1 cellular context compared by ENCODE assay signal in the genomic region with DNA sequence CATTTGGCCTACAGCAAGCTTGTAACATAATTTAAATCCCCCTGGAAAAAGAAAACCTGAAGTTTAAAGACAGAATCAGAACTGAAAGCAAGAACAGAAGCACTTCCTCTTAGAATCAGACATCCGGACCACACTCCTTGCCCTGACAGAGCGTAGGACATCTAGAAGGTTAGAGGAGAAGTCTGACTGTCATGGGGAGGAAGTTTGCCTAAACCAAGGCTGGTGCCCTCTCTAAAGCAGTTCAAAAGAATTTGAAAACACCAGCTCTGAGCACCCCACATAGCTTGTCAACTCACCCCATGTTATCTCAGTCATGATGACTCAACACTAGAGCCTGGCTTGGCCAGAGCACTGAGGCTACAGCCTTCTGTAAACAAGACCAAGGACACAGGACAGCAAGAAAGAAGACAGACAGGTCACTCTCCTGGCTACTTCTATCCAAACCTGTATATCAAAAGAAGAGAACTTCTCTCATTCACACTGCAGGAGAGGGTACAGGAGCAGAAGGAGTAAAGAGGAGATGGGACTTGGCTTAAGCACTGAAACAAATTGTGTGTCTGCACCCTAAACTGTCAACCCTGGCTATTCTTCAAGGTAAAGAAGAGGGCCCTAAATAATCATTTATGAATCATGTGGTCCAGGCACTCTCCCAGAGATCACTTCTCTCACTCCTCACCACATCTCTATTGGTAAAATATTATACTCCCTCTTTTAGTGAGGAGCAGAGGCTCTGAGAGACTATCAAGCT.
A peak's percentile ranks its signal among the peaks of the same experiment; 100 is the strongest.
TF ChIP-seq lines count a peak whose summit lies in the region.

No MANE protein-coding gene starts in this region.

TF ChIP-seq in K562, 482 proteins besides CTCF, POLR2A, EP300 and RAD21 (continued from another document and continues in another):
- TF ChIP-seq ZNF584 (CRISPR knock-in tag; IDR thresholded peaks at IDR 0.05; ENCODE audit: low read depth) (peak; percentile 58; the same call in 1 of the 2 replicates), STAT5B (CRISPR knock-in tag; IDR thresholded peaks at IDR 0.05) (no peak), MAZ (CRISPR knock-in tag; conservative IDR thresholded peaks at IDR 0.05 in 1 of 2, IDR thresholded peaks at IDR 0.05 in 1 of 2) (0 out of 4 replicates have a peak, but pooled peaks of 1 of the 2 experiments have one; percentile 27), JUN (IDR thresholded peaks at IDR 0.05; ENCODE audit: borderline replicate concordance, low read depth, low read length) (peak; percentile 79; the same call in 1 of the 2 replicates), JUN (CRISPR knock-in tag; IDR thresholded peaks at IDR 0.05; ENCODE audit: borderline replicate concordance) (no peak), ZNF316 (IDR thresholded peaks at IDR 0.05) (peak; percentile 91), ETV1 (tag; conservative IDR thresholded peaks at IDR 0.05; ENCODE audit: low read depth) (peak; percentile 63), DMBX1 (CRISPR knock-in tag; IDR thresholded peaks at IDR 0.05; ENCODE audit: borderline replicate concordance) (peak; percentile 29; the same call in 1 of the 2 replicates), MAFK (IDR thresholded peaks at IDR 0.05; ENCODE audit: low read length) (peak; percentile 86), ZEB2 (IDR thresholded peaks at IDR 0.05) (peak; percentile 55; the same call in 1 of the 2 replicates), XRCC5 (IDR thresholded peaks at IDR 0.05; ENCODE audit: low read depth, low read length) (no peak), L3MBTL2 (IDR thresholded peaks at IDR 0.05) (peak; percentile 41; the same call in 1 of the 2 replicates), ATF7 (IDR thresholded peaks at IDR 0.05) (peak; percentile 49; the same call in 1 of the 2 replicates), ARID1B (IDR thresholded peaks at IDR 0.05) (peak; percentile 81), FOXK1 (CRISPR knock-in tag; IDR thresholded peaks at IDR 0.05; ENCODE audit: borderline replicate concordance) (no peak), DPF2 (IDR thresholded peaks at IDR 0.05) (peak; percentile 93), NCOR1 (IDR thresholded peaks at IDR 0.05) (0 out of 2 replicates have a peak, but pooled peaks have one; percentile 11), MECOM (CRISPR knock-in tag; IDR thresholded peaks at IDR 0.05) (peak; percentile 83; the same call in 1 of the 2 replicates), EP400 (IDR thresholded peaks at IDR 0.05) (peak; percentile 33; the same call in 1 of the 2 replicates), YY1 (IDR thresholded peaks at IDR 0.05; ENCODE audit: borderline replicate concordance in 1 of 3, control insufficient read depth in 1 of 3, extremely low read depth in 1 of 3, insufficient read depth in 3 of 3, insufficient read length in 1 of 3, insufficient replicate concordance in 2 of 3, low read depth in 1 of 3, low read length in 2 of 3) (peak in 1 of 3 experiments; percentile 16), ESRRA (IDR thresholded peaks at IDR 0.05; ENCODE audit: borderline replicate concordance, low read depth) (peak; percentile 57; the same call in 1 of the 2 replicates), ARNT (IDR thresholded peaks at IDR 0.05) (0 out of 4 replicates have a peak, but pooled peaks of 1 of the 2 experiments have one; percentile 29), RCOR1 (IDR thresholded peaks at IDR 0.05; ENCODE audit: borderline replicate concordance in 1 of 2, low read depth in 2 of 2, low read length in 2 of 2) (peak in 1 of 2 experiments; percentile 38; a peak in 1 of 4 replicates), TEAD4 (IDR thresholded peaks at IDR 0.05; ENCODE audit: low read length) (0 out of 2 replicates have a peak, but pooled peaks have one; percentile 19), TEAD4 (CRISPR knock-in tag; IDR thresholded peaks at IDR 0.05; ENCODE audit: borderline replicate concordance) (no peak), BHLHE40 (IDR thresholded peaks at IDR 0.05; ENCODE audit: low read length) (0 out of 2 replicates have a peak, but pooled peaks have one; percentile 19), NBN (IDR thresholded peaks at IDR 0.05; ENCODE audit: low read depth) (0 out of 2 replicates have a peak, but pooled peaks have one; percentile 33), SUPT5H (IDR thresholded peaks at IDR 0.05) (0 out of 2 replicates have a peak, but pooled peaks have one; percentile 40), TAF9B (IDR thresholded peaks at IDR 0.05; ENCODE audit: partially characterized antibody) (peak; percentile 22), ZNF766 (CRISPR knock-in tag; conservative IDR thresholded peaks at IDR 0.05) (peak; percentile 60; the same call in 1 of the 2 replicates), RUNX1 (IDR thresholded peaks at IDR 0.05; ENCODE audit: low read depth) (no peak), ELF2 (CRISPR knock-in tag; IDR thresholded peaks at IDR 0.05) (no peak), GABPA (tag; conservative IDR thresholded peaks at IDR 0.05; ENCODE audit: low read depth) (peak; percentile 40; the same call in 1 of the 2 replicates), SMARCE1 (IDR thresholded peaks at IDR 0.05) (peak; percentile 91), SMARCC2 (IDR thresholded peaks at IDR 0.05; ENCODE audit: low read depth) (peak; percentile 75; the same call in 1 of the 2 replicates), FOXK2 (conservative IDR thresholded peaks at IDR 0.05 in 1 of 2, IDR thresholded peaks at IDR 0.05 in 1 of 2; ENCODE audit: low read depth in 2 of 2) (peak; percentile 96), MAFG (tag; conservative IDR thresholded peaks at IDR 0.05) (peak; percentile 88), MAFF (IDR thresholded peaks at IDR 0.05; ENCODE audit: low read length) (peak; percentile 90), RBBP5 (IDR thresholded peaks at IDR 0.05; ENCODE audit: borderline replicate concordance, insufficient read depth, low read length, poor library complexity, severe bottlenecking) (peak; percentile 48), SPI1 (IDR thresholded peaks at IDR 0.05; ENCODE audit: borderline replicate concordance, low read depth, low read length) (peak; percentile 89), ZKSCAN1 (IDR thresholded peaks at IDR 0.05; ENCODE audit: low read depth, low read length) (no peak), TRIM24 (IDR thresholded peaks at IDR 0.05) (peak in 1 of 2 experiments; percentile 58; a peak in 3 of 4 replicates), FOXA3 (CRISPR knock-in tag; conservative IDR thresholded peaks at IDR 0.05 in 1 of 2, IDR thresholded peaks at IDR 0.05 in 1 of 2) (peak; percentile 90 to 97), ATF1 (CRISPR knock-in tag; IDR thresholded peaks at IDR 0.05) (no peak), ATF1 (tag; IDR thresholded peaks at IDR 0.05) (peak; percentile 46; the same call in 1 of the 2 replicates), FOXJ2 (tag; IDR thresholded peaks at IDR 0.05) (peak; percentile 87)
- TF ChIP-seq, protein P1, sequence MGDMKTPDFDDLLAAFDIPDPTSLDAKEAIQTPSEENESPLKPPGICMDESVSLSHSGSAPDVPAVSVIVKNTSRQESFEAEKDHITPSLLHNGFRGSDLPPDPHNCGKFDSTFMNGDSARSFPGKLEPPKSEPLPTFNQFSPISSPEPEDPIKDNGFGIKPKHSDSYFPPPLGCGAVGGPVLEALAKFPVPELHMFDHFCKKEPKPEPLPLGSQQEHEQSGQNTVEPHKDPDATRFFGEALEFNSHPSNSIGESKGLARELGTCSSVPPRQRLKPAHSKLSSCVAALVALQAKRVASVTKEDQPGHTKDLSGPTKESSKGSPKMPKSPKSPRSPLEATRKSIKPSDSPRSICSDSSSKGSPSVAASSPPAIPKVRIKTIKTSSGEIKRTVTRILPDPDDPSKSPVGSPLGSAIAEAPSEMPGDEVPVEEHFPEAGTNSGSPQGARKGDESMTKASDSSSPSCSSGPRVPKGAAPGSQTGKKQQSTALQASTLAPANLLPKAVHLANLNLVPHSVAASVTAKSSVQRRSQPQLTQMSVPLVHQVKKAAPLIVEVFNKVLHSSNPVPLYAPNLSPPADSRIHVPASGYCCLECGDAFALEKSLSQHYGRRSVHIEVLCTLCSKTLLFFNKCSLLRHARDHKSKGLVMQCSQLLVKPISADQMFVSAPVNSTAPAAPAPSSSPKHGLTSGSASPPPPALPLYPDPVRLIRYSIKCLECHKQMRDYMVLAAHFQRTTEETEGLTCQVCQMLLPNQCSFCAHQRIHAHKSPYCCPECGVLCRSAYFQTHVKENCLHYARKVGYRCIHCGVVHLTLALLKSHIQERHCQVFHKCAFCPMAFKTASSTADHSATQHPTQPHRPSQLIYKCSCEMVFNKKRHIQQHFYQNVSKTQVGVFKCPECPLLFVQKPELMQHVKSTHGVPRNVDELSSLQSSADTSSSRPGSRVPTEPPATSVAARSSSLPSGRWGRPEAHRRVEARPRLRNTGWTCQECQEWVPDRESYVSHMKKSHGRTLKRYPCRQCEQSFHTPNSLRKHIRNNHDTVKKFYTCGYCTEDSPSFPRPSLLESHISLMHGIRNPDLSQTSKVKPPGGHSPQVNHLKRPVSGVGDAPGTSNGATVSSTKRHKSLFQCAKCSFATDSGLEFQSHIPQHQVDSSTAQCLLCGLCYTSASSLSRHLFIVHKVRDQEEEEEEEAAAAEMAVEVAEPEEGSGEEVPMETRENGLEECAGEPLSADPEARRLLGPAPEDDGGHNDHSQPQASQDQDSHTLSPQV (IDR thresholded peaks at IDR 0.05) = peak; percentile 93
- TF ChIP-seq, protein P2, sequence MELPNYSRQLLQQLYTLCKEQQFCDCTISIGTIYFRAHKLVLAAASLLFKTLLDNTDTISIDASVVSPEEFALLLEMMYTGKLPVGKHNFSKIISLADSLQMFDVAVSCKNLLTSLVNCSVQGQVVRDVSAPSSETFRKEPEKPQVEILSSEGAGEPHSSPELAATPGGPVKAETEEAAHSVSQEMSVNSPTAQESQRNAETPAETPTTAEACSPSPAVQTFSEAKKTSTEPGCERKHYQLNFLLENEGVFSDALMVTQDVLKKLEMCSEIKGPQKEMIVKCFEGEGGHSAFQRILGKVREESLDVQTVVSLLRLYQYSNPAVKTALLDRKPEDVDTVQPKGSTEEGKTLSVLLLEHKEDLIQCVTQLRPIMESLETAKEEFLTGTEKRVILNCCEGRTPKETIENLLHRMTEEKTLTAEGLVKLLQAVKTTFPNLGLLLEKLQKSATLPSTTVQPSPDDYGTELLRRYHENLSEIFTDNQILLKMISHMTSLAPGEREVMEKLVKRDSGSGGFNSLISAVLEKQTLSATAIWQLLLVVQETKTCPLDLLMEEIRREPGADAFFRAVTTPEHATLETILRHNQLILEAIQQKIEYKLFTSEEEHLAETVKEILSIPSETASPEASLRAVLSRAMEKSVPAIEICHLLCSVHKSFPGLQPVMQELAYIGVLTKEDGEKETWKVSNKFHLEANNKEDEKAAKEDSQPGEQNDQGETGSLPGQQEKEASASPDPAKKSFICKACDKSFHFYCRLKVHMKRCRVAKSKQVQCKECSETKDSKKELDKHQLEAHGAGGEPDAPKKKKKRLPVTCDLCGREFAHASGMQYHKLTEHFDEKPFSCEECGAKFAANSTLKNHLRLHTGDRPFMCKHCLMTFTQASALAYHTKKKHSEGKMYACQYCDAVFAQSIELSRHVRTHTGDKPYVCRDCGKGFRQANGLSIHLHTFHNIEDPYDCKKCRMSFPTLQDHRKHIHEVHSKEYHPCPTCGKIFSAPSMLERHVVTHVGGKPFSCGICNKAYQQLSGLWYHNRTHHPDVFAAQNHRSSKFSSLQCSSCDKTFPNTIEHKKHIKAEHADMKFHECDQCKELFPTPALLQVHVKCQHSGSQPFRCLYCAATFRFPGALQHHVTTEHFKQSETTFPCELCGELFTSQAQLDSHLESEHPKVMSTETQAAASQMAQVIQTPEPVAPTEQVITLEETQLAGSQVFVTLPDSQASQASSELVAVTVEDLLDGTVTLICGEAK (IDR thresholded peaks at IDR 0.05) = peak; percentile 33; the same call in 1 of the 2 replicates
- TF ChIP-seq, protein P2 (CRISPR knock-in tag; IDR thresholded peaks at IDR 0.05) = no peak
- TF ChIP-seq, protein P3, sequence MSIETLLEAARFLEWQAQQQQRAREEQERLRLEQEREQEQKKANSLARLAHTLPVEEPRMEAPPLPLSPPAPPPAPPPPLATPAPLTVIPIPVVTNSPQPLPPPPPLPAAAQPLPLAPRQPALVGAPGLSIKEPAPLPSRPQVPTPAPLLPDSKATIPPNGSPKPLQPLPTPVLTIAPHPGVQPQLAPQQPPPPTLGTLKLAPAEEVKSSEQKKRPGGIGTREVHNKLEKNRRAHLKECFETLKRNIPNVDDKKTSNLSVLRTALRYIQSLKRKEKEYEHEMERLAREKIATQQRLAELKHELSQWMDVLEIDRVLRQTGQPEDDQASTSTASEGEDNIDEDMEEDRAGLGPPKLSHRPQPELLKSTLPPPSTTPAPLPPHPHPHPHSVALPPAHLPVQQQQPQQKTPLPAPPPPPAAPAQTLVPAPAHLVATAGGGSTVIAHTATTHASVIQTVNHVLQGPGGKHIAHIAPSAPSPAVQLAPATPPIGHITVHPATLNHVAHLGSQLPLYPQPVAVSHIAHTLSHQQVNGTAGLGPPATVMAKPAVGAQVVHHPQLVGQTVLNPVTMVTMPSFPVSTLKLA (conservative IDR thresholded peaks at IDR 0.05) = peak in 1 of 2 experiments; percentile 48; a peak in 1 of 4 replicates
- TF ChIP-seq, protein P4, sequence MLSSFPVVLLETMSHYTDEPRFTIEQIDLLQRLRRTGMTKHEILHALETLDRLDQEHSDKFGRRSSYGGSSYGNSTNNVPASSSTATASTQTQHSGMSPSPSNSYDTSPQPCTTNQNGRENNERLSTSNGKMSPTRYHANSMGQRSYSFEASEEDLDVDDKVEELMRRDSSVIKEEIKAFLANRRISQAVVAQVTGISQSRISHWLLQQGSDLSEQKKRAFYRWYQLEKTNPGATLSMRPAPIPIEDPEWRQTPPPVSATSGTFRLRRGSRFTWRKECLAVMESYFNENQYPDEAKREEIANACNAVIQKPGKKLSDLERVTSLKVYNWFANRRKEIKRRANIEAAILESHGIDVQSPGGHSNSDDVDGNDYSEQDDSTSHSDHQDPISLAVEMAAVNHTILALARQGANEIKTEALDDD (IDR thresholded peaks at IDR 0.05) = peak; percentile 70; the same call in 1 of the 2 replicates
